ENCODE assay signal across 10 cellular contexts in genomic region chr2:29129586-29130281, GRCh38. TPM values are rescaled to one million over a fixed set of nuclear protein-coding genes. Genes with fewer than 3 reads are reported as not detected.
DNase-seq lines count a peak whose midpoint lies in the region; ATAC-seq and TF ChIP-seq lines count a peak whose summit lies in the region.
"Had no signal": no experiment of that assay in that cellular context is flagged by ENCODE, and none has a peak within 500 bp of the region (broad histone marks: within the 10 kb centered on the region; RNA-seq: fewer than 3 reads in every experiment).

No MANE protein-coding gene starts in this region.

- POLR2A ChIA-PET in activated CD4-positive, alpha-beta T cell treated with anti-CD3 and anti-CD28 coated beads, Interleukin-2, amount 10 ng/mL, durations not matched to agents 7 days and 5 days (lab: Charles Lee), result interaction anchor here (1.0 to 1.1 kb wide), 3 partner anchors 14 to 117 kb away, joined by 3 to 4 read pairs (median 3); no protein-coding TSS in a partner anchor

- no peak for TF ChIP-seq CTCF in tibial artery (IDR thresholded peaks at IDR 0.05)

- H3K27me3 ChIP-seq in tibial artery, result no peaks in the 10 kb centered on the region

- H3K27me3 Mint-ChIP-seq in activated CD4-positive, alpha-beta T cell treated with anti-CD3 and anti-CD28 coated beads, Interleukin-2, amount 10 ng/mL, durations not matched to agents 7 days and 5 days, result no peaks in the 10 kb centered on the region
- H3K27me3 Mint-ChIP-seq: memory B cell had no signal

- peaks cover 23% of the 10 kb centered on the region for H3K4me1 Mint-ChIP-seq in activated CD4-positive, alpha-beta T cell treated with anti-CD3 and anti-CD28 coated beads, Interleukin-2, amount 10 ng/mL, durations not matched to agents 7 days and 5 days
- H3K4me1 Mint-ChIP-seq: memory B cell had no signal

- peaks cover 1% of the 10 kb centered on the region for H3K9me3 Mint-ChIP-seq in activated CD4-positive, alpha-beta T cell treated with anti-CD3 and anti-CD28 coated beads, Interleukin-2, amount 10 ng/mL, durations not matched to agents 7 days and 5 days

- DNase-seq in activated CD4-positive, alpha-beta T cell treated with anti-CD3 and anti-CD28 coated beads, Interleukin-2, amount 10 ng/mL, durations not matched to agents 7 days and 5 days, result no peak
- no peak for DNase-seq in activated CD4-positive, alpha-beta T cell treated with anti-CD3 and anti-CD28 coated beads, Interleukin-2, amount 50 U/mL, for 48 hours
- DNase-seq in SK-N-MC (ENCODE audit: low read depth, low spot score) (no peak), foreskin melanocyte (peak; percentile 18), tibial artery (no peak), OCI-M2 (lab: John Stamatoyannopoulos, UW; ENCODE audit: unreplicated experiment) (no peak)
- no peak for DNase-seq in activated CD4-positive, CD25-positive, alpha-beta regulatory T cell (lab: John Stamatoyannopoulos, UW)

- peaks cover 59% of the 10 kb centered on the region for H3K36me3 Mint-ChIP-seq in activated CD4-positive, alpha-beta T cell treated with anti-CD3 and anti-CD28 coated beads, Interleukin-2, amount 10 ng/mL, durations not matched to agents 7 days and 5 days (ENCODE audit: low read depth)

- H3K4me3 Mint-ChIP-seq in activated CD4-positive, alpha-beta T cell treated with anti-CD3 and anti-CD28 coated beads, Interleukin-2, amount 10 ng/mL, durations not matched to agents 7 days and 5 days, result no peak overlapping the region
- H3K4me3 Mint-ChIP-seq: memory B cell had no signal

- peak overlapping the region; percentile 9 for H3K27ac Mint-ChIP-seq in activated CD4-positive, alpha-beta T cell treated with anti-CD3 and anti-CD28 coated beads, Interleukin-2, amount 10 ng/mL, durations not matched to agents 7 days and 5 days
- H3K27ac Mint-ChIP-seq: memory B cell had no signal

- H3K36me3 ChIP-seq in SK-N-MC (ENCODE audit: insufficient read depth, low read length) (peaks cover 25% of the 10 kb centered on the region), tibial artery (peaks cover 21 to 34% (median 29%) of the 10 kb centered on the region in 3 donors)

- H3K9me3 ChIP-seq in SK-N-MC (ENCODE audit: low read depth, low read length), result no peaks in the 10 kb centered on the region
- no peaks in the 10 kb centered on the region for H3K9me3 ChIP-seq in tibial artery

- ATAC-seq in HG03457 (IDR thresholded peaks at IDR 0.05; ENCODE audit: unreplicated experiment), result no peak

- peak overlapping the region; percentile 48 for H3K9ac ChIP-seq in SK-N-MC (ENCODE audit: insufficient read length)

- H3K4me3 ChIP-seq in SK-N-MC (peak overlapping the region; percentile 19; the same call in 1 of the 2 replicates), tibial artery (no peak overlapping the region)

- H3K27ac ChIP-seq in SK-N-MC (peak overlapping the region; percentile 62), tibial artery (peak overlapping the region; percentile 39 to 63)
- H3K27ac ChIP-seq: HL-60 had no signal

- H3K4me1 ChIP-seq in tibial artery, result peaks cover 0 to 33% (median 5%) of the 10 kb centered on the region in 4 donors

- CTCF ChIA-PET in activated CD4-positive, alpha-beta T cell treated with anti-CD3 and anti-CD28 coated beads, Interleukin-2, amount 10 ng/mL, durations not matched to agents 7 days and 5 days (lab: Charles Lee), result interaction anchor here (0.6 to 3.3 kb wide), 7 partner anchors 10 to 24 kb away, joined by 3 to 27 read pairs (median 4); no protein-coding TSS in a partner anchor

- intact Hi-C loops in tibial artery (cut with DNase I; ENCODE audit: low total_unique reads), result no loop called here

RNA-seq across cellular contexts. Expression of gene CLIP4, which starts 14.5 kb away (rescaled TPM):
- total RNA-seq in activated CD4-positive, alpha-beta T cell treated with anti-CD3 and anti-CD28 coated beads, Interleukin-2, amount 10 ng/mL, durations not matched to agents 7 days and 5 days, result 10 to 100 TPM; 23.4 to 23.8 TPM

RNA-seq across cellular contexts. Expression of gene PCARE, which starts 55.4 kb away (rescaled TPM):
- not detected for total RNA-seq in activated CD4-positive, alpha-beta T cell treated with anti-CD3 and anti-CD28 coated beads, Interleukin-2, amount 10 ng/mL, durations not matched to agents 7 days and 5 days
